14 cellular contexts compared by ENCODE assay signal in the genomic region with DNA sequence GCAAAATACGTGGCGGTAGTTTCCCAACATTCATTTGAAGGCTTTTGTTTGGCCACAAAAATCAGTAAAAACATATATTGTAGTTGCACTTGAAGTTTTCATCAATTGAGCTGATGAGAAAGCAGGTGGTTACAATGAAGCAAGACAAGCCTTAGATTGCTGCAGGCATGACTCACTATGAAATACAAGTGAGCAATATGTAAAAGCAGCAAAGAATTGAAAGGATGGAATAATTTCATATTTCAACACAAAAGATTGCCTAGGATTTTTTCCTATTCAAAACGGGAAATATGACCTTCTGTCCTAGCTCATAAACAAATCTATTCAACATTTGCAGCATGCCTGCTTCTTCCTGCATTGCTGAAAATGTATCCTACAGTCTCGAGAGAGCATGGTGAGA.
DNase-seq lines count a peak whose midpoint lies in the region; ATAC-seq and TF ChIP-seq lines count a peak whose summit lies in the region.
"Had no signal": no experiment of that assay in that cellular context is flagged by ENCODE, and none has a peak within 500 bp of the region (broad histone marks: within the 10 kb centered on the region; RNA-seq: fewer than 3 reads in every experiment).

No MANE protein-coding gene starts in this region.

- H3K4me3 Mint-ChIP-seq in natural killer cell (no peak overlapping the region), T-cell (no peak overlapping the region)

- BruUV-seq in HCT116 (replicated peaks; lab: Mats Ljungman, UMichigan) (no TSS peak), PC-9 (replicated peaks; lab: Mats Ljungman, UMichigan) (no TSS peak)

- 0 out of 2 replicates have a peak, but pooled peaks cover 4% of the 10 kb centered on the region for H3F3A ChIP-seq in PC-9 (ENCODE audit: insufficient read depth, low read depth)

- H3K36me3 ChIP-seq in HCT116 (ENCODE audit: control insufficient read depth in 1 of 2, insufficient read depth in 2 of 2, low read length in 2 of 2) (no peaks in the 10 kb centered on the region), PC-9 (ENCODE audit: low read depth) (no peaks in the 10 kb centered on the region), trophoblast cell (ENCODE audit: control insufficient read depth in 1 of 2, insufficient read depth in 2 of 2, low read length in 2 of 2) (no peaks in the 10 kb centered on the region)
- H3K36me3 ChIP-seq: heart left ventricle had no signal

- H2BK12ac ChIP-seq in trophoblast cell (ENCODE audit: low read length), result no peak overlapping the region

- intact Hi-C loops in HCT116 (cut with micrococcal nuclease) (loop anchor here (5.0 kb wide), 1 partner anchor 432 kb away; no protein-coding TSS in a partner anchor), PC-9 (cut with micrococcal nuclease; ENCODE audit: unreplicated experiment) (no loop called here), natural killer cell (cut with micrococcal nuclease) (loop anchor here (5.0 kb wide), 1 partner anchor 252 kb away; a partner anchor contains a TSS)

- no CpG with 5 or more reads among the region's 4 CpGs for WGBS in trophoblast cell (ENCODE audit: extremely low coverage, insufficient coverage, insufficient read length)

- H3K4me2 ChIP-seq in HCT116 (ENCODE audit: low read length) (no peak overlapping the region), PC-9 (no peak overlapping the region), trophoblast cell (ENCODE audit: low read length) (no peak overlapping the region)

- POLR2A ChIA-PET in HCT116 (lab: Charles Lee), result no interaction called here
- POLR2A ChIA-PET in PC-9 (lab: Charles Lee; ENCODE audit: unreplicated experiment), result no interaction called here
- POLR2A ChIA-PET in T-cell (lab: Charles Lee), result interaction anchor here in 1 of 2 donors (0.6 to 0.7 kb wide), 2 partner anchors 13 to 347 kb away, joined by 4 to 6 read pairs; no protein-coding TSS in a partner anchor

- no peak overlapping the region for H3K14ac ChIP-seq in trophoblast cell (ENCODE audit: low read length)

- TF ChIP-seq CTCF in HCT116 (IDR thresholded peaks at IDR 0.05 in 2 of 3, conservative IDR thresholded peaks at IDR 0.05 in 1 of 3; ENCODE audit: borderline replicate concordance in 1 of 3, insufficient read depth in 1 of 3, low read depth in 2 of 3, low read length in 2 of 3) (no peak), PC-9 (conservative IDR thresholded peaks at IDR 0.05) (no peak), natural killer cell (IDR thresholded peaks at IDR 0.05) (no peak)

- H4K20me1 ChIP-seq in HCT116 (ENCODE audit: insufficient read depth) (no peaks in the 10 kb centered on the region), PC-9 (ENCODE audit: insufficient read depth) (no peaks in the 10 kb centered on the region)

- H3K4me1 Mint-ChIP-seq in natural killer cell, result no peaks in the 10 kb centered on the region
- peaks cover 0 to 2% (median 0%) of the 10 kb centered on the region in 3 donors for H3K4me1 Mint-ChIP-seq in T-cell

- RAD21 ChIA-PET in HCT116 (lab: Charles Lee; ENCODE audit: low non-redundant PET in 1 of 2, low total read pairs in 2 of 2, uncharacterized antibody in 2 of 2, unreplicated experiment in 2 of 2), result no interaction called here

- H2BK120ac ChIP-seq in trophoblast cell (ENCODE audit: insufficient read depth, low read length, poor library complexity), result no peak overlapping the region

- H3K79me2 ChIP-seq in HCT116 (ENCODE audit: insufficient read depth, low read length), result no peaks in the 10 kb centered on the region
- H3K79me2 ChIP-seq in PC-9 (ENCODE audit: low read depth), result no peaks in the 10 kb centered on the region
- no peaks in the 10 kb centered on the region for H3K79me2 ChIP-seq in trophoblast cell (ENCODE audit: control insufficient read depth, insufficient read depth, low read length, poor library complexity)

- no peak overlapping the region for H4K8ac ChIP-seq in trophoblast cell (ENCODE audit: low read depth, low read length)

- peak overlapping the region; percentile 28 for H2AFZ ChIP-seq in HCT116 (ENCODE audit: low read depth, low read length, poor library complexity, severe bottlenecking)
- peak overlapping the region; percentile 18; the same call in 1 of the 2 replicates for H2AFZ ChIP-seq in PC-9
- no peak overlapping the region for H2AFZ ChIP-seq in trophoblast cell (ENCODE audit: insufficient read depth, low read length, poor library complexity)

- no peak for ATAC-seq in HCT116
- ATAC-seq in esophagus mucosa, result peak; percentile 68
- no peak for ATAC-seq in natural killer cell
- no peak for ATAC-seq in T-cell (replicated peaks in 1 of 4)
- ATAC-seq: body of pancreas, heart left ventricle, psoas muscle had no signal

- no peak overlapping the region for H3K27ac ChIP-seq in HCT116 (ENCODE audit: low read depth, low read length)
- peak overlapping the region; percentile 78 for H3K27ac ChIP-seq in PC-9
- H3K27ac ChIP-seq in trophoblast cell (ENCODE audit: low read depth, low read length), result no peak overlapping the region
- H3K27ac ChIP-seq: body of pancreas, C4-2B, heart left ventricle, psoas muscle had no signal

- H3K4me3 ChIP-seq in HCT116 (replicated peaks in 1 of 2; ENCODE audit: low read depth in 1 of 2, low read length in 2 of 2), result no peak overlapping the region
- no peak overlapping the region for H3K4me3 ChIP-seq in PC-9
- H3K4me3 ChIP-seq in trophoblast cell (ENCODE audit: low read depth, low read length), result no peak overlapping the region
- H3K4me3 ChIP-seq: body of pancreas, heart left ventricle, psoas muscle had no signal

- CTCF ChIA-PET in HCT116 (lab: Charles Lee), result no interaction called here
- CTCF ChIA-PET in PC-9 (lab: Charles Lee), result no interaction called here
- CTCF ChIA-PET in T-cell (lab: Charles Lee), result interaction anchor here in 1 of 2 donors (0.9 kb wide), 1 partner anchor 415 kb away, joined by 3 read pairs; no protein-coding TSS in a partner anchor

- no peak overlapping the region for H4K12ac ChIP-seq in trophoblast cell (ENCODE audit: low read depth, low read length)

- H4K91ac ChIP-seq in trophoblast cell (ENCODE audit: low read depth, low read length), result no peak overlapping the region

- H3K27ac Mint-ChIP-seq in natural killer cell, result no peak overlapping the region
- no peak overlapping the region for H3K27ac Mint-ChIP-seq in T-cell

- H2AK5ac ChIP-seq in trophoblast cell (ENCODE audit: low read length), result no peak overlapping the region

- H3K4me1 ChIP-seq in HCT116 (ENCODE audit: control insufficient read depth in 1 of 2, insufficient read depth in 2 of 2, low read length in 2 of 2) (no peaks in the 10 kb centered on the region), PC-9 (replicated peaks; ENCODE audit: insufficient read depth) (peaks cover 11% of the 10 kb centered on the region), trophoblast cell (ENCODE audit: control insufficient read depth in 1 of 2, insufficient read depth in 2 of 2, low read length in 2 of 2) (no peaks in the 10 kb centered on the region)
- H3K4me1 ChIP-seq: body of pancreas, heart left ventricle, psoas muscle had no signal

- H3K36me3 Mint-ChIP-seq in natural killer cell (no peaks in the 10 kb centered on the region), T-cell (no peaks in the 10 kb centered on the region)

- H3K9ac ChIP-seq in HCT116 (ENCODE audit: low read length), result no peak overlapping the region
- no peak overlapping the region for H3K9ac ChIP-seq in trophoblast cell (ENCODE audit: low read length)

- H3K27me3 Mint-ChIP-seq in natural killer cell (ENCODE audit: low read depth in 2 of 2) (no peaks in the 10 kb centered on the region), T-cell (peaks cover 0 to 4% of the 10 kb centered on the region in 2 donors)

- no peak for TF ChIP-seq RAD21 in HCT116 (IDR thresholded peaks at IDR 0.05; ENCODE audit: low read depth)

- H3K9me2 ChIP-seq in HCT116 (ENCODE audit: insufficient read depth) (no peaks in the 10 kb centered on the region), PC-9 (ENCODE audit: insufficient read depth) (no peaks in the 10 kb centered on the region)

- DNase-seq in HCT116 (ENCODE audit: low read depth, low spot score), result no peak
- peak in 1 of 2 experiments; percentile 39 for DNase-seq in PC-9
- peak; percentile 65 to 89 for DNase-seq in trophoblast cell
- no peak for DNase-seq in natural killer cell
- no peak for DNase-seq in DMS53 treated with DMSO at 0.1 percent for 48 hours (lab: John Stamatoyannopoulos, UW; ENCODE audit: unreplicated experiment)
- no peak for DNase-seq in T-cell
- DNase-seq: activated CD8-positive, alpha-beta memory T cell treated with anti-CD3 and anti-CD28 coated beads for 24 hours; activated gamma-delta T cell treated with Interleukin-2 at 50 U/mL for 16 hours; body of pancreas; effector CD4-positive, alpha-beta T cell; heart left ventricle; psoas muscle had no signal

- no peaks in the 10 kb centered on the region for H3K79me1 ChIP-seq in trophoblast cell (ENCODE audit: low read length)

- H3K9me3 ChIP-seq in HCT116 (ENCODE audit: control insufficient read depth in 1 of 2, insufficient read depth in 1 of 2, low read depth in 1 of 2, low read length in 2 of 2) (no peaks in the 10 kb centered on the region), PC-9 (ENCODE audit: insufficient read depth, low read depth) (no peaks in the 10 kb centered on the region), trophoblast cell (ENCODE audit: insufficient read depth, low read depth, low read length) (no peaks in the 10 kb centered on the region)
- H3K9me3 ChIP-seq: body of pancreas, psoas muscle had no signal

- no peak for TF ChIP-seq POLR2A in HCT116 (IDR thresholded peaks at IDR 0.05; ENCODE audit: borderline replicate concordance, extremely low read depth, insufficient read depth, insufficient read length)

- H3K27me3 ChIP-seq in HCT116 (ENCODE audit: insufficient read depth, low read length), result no peaks in the 10 kb centered on the region
- H3K27me3 ChIP-seq in PC-9 (ENCODE audit: insufficient read depth, low read depth), result no peaks in the 10 kb centered on the region
- H3K27me3 ChIP-seq in trophoblast cell (ENCODE audit: insufficient read depth, low read length), result no peaks in the 10 kb centered on the region
- H3K27me3 ChIP-seq: body of pancreas, heart left ventricle had no signal

- no peak overlapping the region for H3K23ac ChIP-seq in trophoblast cell (ENCODE audit: low read length)

- H3K18ac ChIP-seq in trophoblast cell (ENCODE audit: low read length), result no peak overlapping the region

- no peak overlapping the region for H2BK5ac ChIP-seq in trophoblast cell (ENCODE audit: low read depth, low read length, poor library complexity)

- no peaks in the 10 kb centered on the region for H3K9me3 Mint-ChIP-seq in natural killer cell
- H3K9me3 Mint-ChIP-seq in T-cell, result no peaks in the 10 kb centered on the region

- H3K4ac ChIP-seq in trophoblast cell (ENCODE audit: low read depth, low read length), result no peak overlapping the region

TF ChIP-seq in HCT116, 20 proteins besides CTCF, POLR2A, EP300 and RAD21:
- no peak for TF ChIP-seq EGR1 (IDR thresholded peaks at IDR 0.05; ENCODE audit: low read depth)
- TF ChIP-seq CEBPB (IDR thresholded peaks at IDR 0.05; ENCODE audit: low read depth), result peak; percentile 13; the same call in 1 of the 2 replicates

Comparison
In these comparisons a context has a peak if more than half of its experiments do, and no peak if none do; other contexts are left out.
1. DNase-seq: peak in trophoblast cell (2 of 2); none in HCT116 (single experiment), natural killer cell (single experiment), DMS53 treated with DMSO at 0.1 percent for 48 hours (single experiment) and T-cell (0 of 34).